ENCODE assay signal across 8 cellular contexts in genomic region chr1:1013105-1013921, GRCh38. TPM values are rescaled to one million over a fixed set of nuclear protein-coding genes. Genes with fewer than 3 reads are reported as not detected.
DNase-seq lines count a peak whose midpoint lies in the region; ATAC-seq lines count a peak whose summit lies in the region.

ISG15 (plus strand) TSS chr1:1013497; CDS start chr1:1013574, 77 bp downstream.

- peaks cover 2% of the 10 kb centered on the region for H3K27me3 Mint-ChIP-seq in activated CD4-positive, alpha-beta T cell treated with anti-CD3 and anti-CD28 coated beads, Interleukin-2, amount 10 ng/mL, durations not matched to agents 24 days and 14 days

- H3K4me1 Mint-ChIP-seq in activated CD4-positive, alpha-beta T cell treated with anti-CD3 and anti-CD28 coated beads, Interleukin-2, amount 10 ng/mL, durations not matched to agents 24 days and 14 days, result peaks cover 28% of the 10 kb centered on the region

- H3K27ac Mint-ChIP-seq in activated CD4-positive, alpha-beta T cell treated with anti-CD3 and anti-CD28 coated beads, Interleukin-2, amount 10 ng/mL, durations not matched to agents 24 days and 14 days, result peak within 1 kb of the TSS; percentile 97

- H3K9me3 Mint-ChIP-seq in activated CD4-positive, alpha-beta T cell treated with anti-CD3 and anti-CD28 coated beads, Interleukin-2, amount 10 ng/mL, durations not matched to agents 24 days and 14 days, result no peaks in the 10 kb centered on the region

- peak; percentile 65 for ATAC-seq in HG02943 (IDR thresholded peaks at IDR 0.05; ENCODE audit: low read depth, unreplicated experiment)
- peak; percentile 96 for ATAC-seq in left lobe of liver

- H3K36me3 Mint-ChIP-seq in activated CD4-positive, alpha-beta T cell treated with anti-CD3 and anti-CD28 coated beads, Interleukin-2, amount 10 ng/mL, durations not matched to agents 24 days and 14 days (ENCODE audit: low read depth), result peaks cover 6% of the 10 kb centered on the region

- H3K4me3 Mint-ChIP-seq in activated CD4-positive, alpha-beta T cell treated with anti-CD3 and anti-CD28 coated beads, Interleukin-2, amount 10 ng/mL, durations not matched to agents 24 days and 14 days, result peak within 1 kb of the TSS; percentile 86

- DNase-seq in NCI-H187 (lab: John Stamatoyannopoulos, UW) (peak; percentile 48 to 50), NCI-H187 treated with DMSO at 0.1 percent for 48 hours (lab: John Stamatoyannopoulos, UW) (no peak), NCI-H345 treated with DMSO at 0.1 percent for 48 hours (lab: John Stamatoyannopoulos, UW; ENCODE audit: unreplicated experiment) (peak; percentile 35), dedifferentiated amniotic fluid mesenchymal stem cell (ENCODE audit: extremely low spot score) (peak; percentile 83), left lobe of liver (ENCODE audit: low spot score) (peak; percentile 93)
- peak; percentile 98 for DNase-seq in activated CD4-positive, alpha-beta T cell treated with anti-CD3 and anti-CD28 coated beads, Interleukin-2, amount 10 ng/mL, durations not matched to agents 24 days and 14 days
- peak; percentile 86 for DNase-seq in stimulated activated CD4-positive, alpha-beta T cell treated with anti-CD3 and anti-CD28 coated beads, Interleukin-2, amount 100 ng/mL, for 4 hours (ENCODE audit: low read depth)

- intact Hi-C loops in activated CD4-positive, alpha-beta T cell treated with anti-CD3 and anti-CD28 coated beads, Interleukin-2, amount 10 ng/mL, durations not matched to agents 24 days and 14 days (cut with micrococcal nuclease), result loop anchor here (10.0 kb wide), 1 partner anchor 201 kb away; the partner anchor contains the start of gene TNFRSF4

RNA-seq across cellular contexts. Expression of gene ISG15, which starts in this region (rescaled TPM):
- 43.3 and 45.5 TPM in 2 replicates for total RNA-seq in activated CD4-positive, alpha-beta T cell treated with anti-CD3 and anti-CD28 coated beads, Interleukin-2, amount 10 ng/mL, durations not matched to agents 24 days and 14 days
- 26.3 TPM for total RNA-seq in left lobe of liver
